Comparison of ENCODE assay signal across 8 cellular contexts in genomic region chr3:113018461-113019181, GRCh38. TPM values are rescaled to one million over a fixed set of nuclear protein-coding genes. Genes with fewer than 3 reads are reported as not detected.
A peak's percentile ranks its signal among the peaks of the same experiment; 100 is the strongest.
DNase-seq lines count a peak whose midpoint lies in the region; ATAC-seq, FAIRE-seq and TF ChIP-seq lines count a peak whose summit lies in the region.

No MANE protein-coding gene starts in this region.

- H4K5ac ChIP-seq in mesendoderm (ENCODE audit: low read length): no peak overlapping the region

- H3K4me3 ChIP-seq in OCI-LY1 (ENCODE audit: low read depth, low read length, poor library complexity, severe bottlenecking): peak overlapping the region; percentile 88
- peak overlapping the region; percentile 84 for H3K4me3 ChIP-seq in choroid plexus epithelial cell (ENCODE audit: low read depth, low read length)
- H3K4me3 ChIP-seq in mesendoderm (ENCODE audit: low read length): peak overlapping the region; percentile 91

- peak overlapping the region; percentile 88 for H3K9ac ChIP-seq in OCI-LY1 (ENCODE audit: low read length)
- H3K9ac ChIP-seq in mesendoderm (ENCODE audit: low read length): peak overlapping the region; percentile 96

- H2BK120ac ChIP-seq in mesendoderm (ENCODE audit: low read depth, low read length): no peak overlapping the region

- no peak overlapping the region for H3K4ac ChIP-seq in mesendoderm (ENCODE audit: low read depth, low read length)

- no peak overlapping the region for H2BK15ac ChIP-seq in mesendoderm (replicated peaks; ENCODE audit: low read depth)

- H3K56ac ChIP-seq in mesendoderm (ENCODE audit: low read length): peak overlapping the region; percentile 99

- H3K27ac ChIP-seq in OCI-LY1 (ENCODE audit: low read depth, low read length, poor library complexity, severe bottlenecking) (peak overlapping the region; percentile 65), mesendoderm (ENCODE audit: low read depth, low read length) (peak overlapping the region; percentile 97)

- no peaks in the 10 kb centered on the region for H4K20me1 ChIP-seq in OCI-LY1 (ENCODE audit: insufficient read depth, low read length)

- H3K36me3 ChIP-seq in OCI-LY1 (ENCODE audit: insufficient read depth, low read length): peaks cover 34% of the 10 kb centered on the region
- H3K36me3 ChIP-seq in mesendoderm (ENCODE audit: control insufficient read depth, insufficient read depth, low read length): peaks cover 3% of the 10 kb centered on the region

- no CpG with 5 or more reads among the region's 14 CpGs for WGBS in mesendoderm (ENCODE audit: extremely low coverage, insufficient coverage, low lambda C conversion rate)

- H3K9me3 ChIP-seq in OCI-LY1 (ENCODE audit: low read length): no peaks in the 10 kb centered on the region

- peak overlapping the region; percentile 6 for H3K18ac ChIP-seq in mesendoderm (ENCODE audit: low read length)

- no peak overlapping the region for H4K8ac ChIP-seq in mesendoderm (ENCODE audit: low read depth, low read length)

- no peak overlapping the region for H2BK5ac ChIP-seq in mesendoderm (ENCODE audit: low read length)

- H2AK5ac ChIP-seq in mesendoderm (ENCODE audit: low read length): peak overlapping the region; percentile 76

- no peaks in the 10 kb centered on the region for H3F3A ChIP-seq in OCI-LY1 (ENCODE audit: insufficient read depth, low read length)

- H3K79me1 ChIP-seq in mesendoderm (ENCODE audit: low read length): peaks cover 11% of the 10 kb centered on the region

- TF ChIP-seq CTCF in OCI-LY1 (IDR thresholded peaks at IDR 0.05; ENCODE audit: low read length) (no peak), choroid plexus epithelial cell (conservative IDR thresholded peaks at IDR 0.05; ENCODE audit: low read depth, low read length) (no peak)

- DNase-seq in activated naive CD4-positive, alpha-beta T cell treated with Interleukin-2 at 50 U/mL for 16 hours: peak; percentile 7
- no peak for DNase-seq in activated naive CD4-positive, alpha-beta T cell (lab: John Stamatoyannopoulos, UW)
- DNase-seq in choroid plexus epithelial cell (ENCODE audit: low read depth): peak; percentile 58
- no peak for DNase-seq in mesendoderm
- peak; percentile 7 for DNase-seq in urothelium cell line (ENCODE audit: low spot score)
- DNase-seq in NCI-H524 (lab: John Stamatoyannopoulos, UW): no peak

- FAIRE-seq in urothelium cell line (lab: Jason Lieb, UNC): no peak

- no peaks in the 10 kb centered on the region for H3K9me2 ChIP-seq in OCI-LY1 (ENCODE audit: low read depth, low read length)

- H3K27me3 ChIP-seq in OCI-LY1 (ENCODE audit: insufficient read depth, low read length) (no peaks in the 10 kb centered on the region), mesendoderm (ENCODE audit: insufficient read depth, low read length, poor library complexity) (no peaks in the 10 kb centered on the region)

- ATAC-seq in GM18519 (IDR thresholded peaks at IDR 0.05; ENCODE audit: low FRiP score, unreplicated experiment): no peak

- peak overlapping the region; percentile 93 for H3K4me2 ChIP-seq in OCI-LY1 (ENCODE audit: low read length)
- peak overlapping the region; percentile 94 for H3K4me2 ChIP-seq in mesendoderm (ENCODE audit: low read length)

- H3K4me1 ChIP-seq in OCI-LY1 (ENCODE audit: insufficient read depth, low read length, severe bottlenecking): peaks cover 25% of the 10 kb centered on the region
- H3K4me1 ChIP-seq in mesendoderm (ENCODE audit: control insufficient read depth, low read depth, low read length): peaks cover 2% of the 10 kb centered on the region

- peaks cover 32% of the 10 kb centered on the region for H3K79me2 ChIP-seq in OCI-LY1 (ENCODE audit: insufficient read depth, low read length)
- peaks cover 29% of the 10 kb centered on the region for H3K79me2 ChIP-seq in mesendoderm (ENCODE audit: control insufficient read depth, insufficient read depth, low read length)

- peak overlapping the region; percentile 69 for H3K23ac ChIP-seq in mesendoderm (ENCODE audit: low read length)

- no peak overlapping the region for H2AFZ ChIP-seq in OCI-LY1 (ENCODE audit: low read length)

RNA-seq across cellular contexts. Expression of gene GTPBP8, which starts 27.8 kb away (rescaled TPM):
- polyA plus RNA-seq in mesendoderm (2013, experiment 1 of 2): 51.0 TPM
- polyA plus RNA-seq in mesendoderm (2013, experiment 2 of 2): 50.7 TPM

RNA-seq across cellular contexts. Expression of gene CD200R1, which starts 43.7 kb away (rescaled TPM):
- polyA plus RNA-seq in mesendoderm (2013, experiment 1 of 2): 0.07 TPM
- 0.07 TPM for polyA plus RNA-seq in mesendoderm (2013, experiment 2 of 2)

Comparison
In these comparisons a context has a peak if more than half of its experiments do, and no peak if none do; other contexts are left out.
1. DNase-seq: peak in activated naive CD4-positive, alpha-beta T cell treated with Interleukin-2 at 50 U/mL for 16 hours (single experiment), choroid plexus epithelial cell (single experiment) and urothelium cell line (single experiment); none in activated naive CD4-positive, alpha-beta T cell (0 of 4), mesendoderm (single experiment) and NCI-H524 (0 of 2).
2. Peak in every context shown above with its lines, with median percentiles within 50 percentile points of each other: H3K4me3 ChIP-seq.